In the genomic region with DNA sequence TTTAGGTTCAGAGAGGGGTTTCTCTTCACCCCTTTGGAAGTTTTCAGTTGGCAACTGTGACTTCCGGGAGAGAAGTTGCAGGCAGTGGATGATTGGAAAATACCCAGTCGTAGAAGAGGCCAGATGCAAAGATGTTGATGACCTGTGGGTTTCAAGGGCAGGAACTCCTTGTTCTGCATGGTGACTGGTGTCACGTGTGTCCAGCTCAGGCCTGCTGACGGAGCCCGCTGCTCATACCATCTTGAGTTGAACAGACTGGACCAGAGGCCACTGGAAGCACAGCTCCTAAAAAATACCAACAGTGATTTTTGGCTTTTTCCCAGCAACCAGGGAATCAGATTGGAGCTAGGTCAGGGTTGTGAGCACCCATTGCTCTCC, we compare ENCODE assay signal across 11 cellular contexts.
A peak's percentile ranks its signal among the peaks of the same experiment; 100 is the strongest.
DNase-seq lines count a peak whose midpoint lies in the region; ATAC-seq and TF ChIP-seq lines count a peak whose summit lies in the region.
"Had no signal": no experiment of that assay in that cellular context is flagged by ENCODE, and none has a peak within 500 bp of the region (broad histone marks: within the 10 kb centered on the region; RNA-seq: fewer than 3 reads in every experiment).

No MANE protein-coding gene starts in this region.

- H3K36me3 ChIP-seq in ACC112 (ENCODE audit: insufficient read depth, low read length) (no peaks in the 10 kb centered on the region), SK-N-SH (replicated peaks in 1 of 2; ENCODE audit: control insufficient read depth in 1 of 2, insufficient read depth in 2 of 2, low read length in 1 of 2) (no peaks in the 10 kb centered on the region), Caco-2 (ENCODE audit: control insufficient read depth, insufficient read depth, low read length) (no peaks in the 10 kb centered on the region)

- peaks cover 15% of the 10 kb centered on the region for H3F3A ChIP-seq in SK-N-SH (replicated peaks; ENCODE audit: insufficient read depth)

- no peaks in the 10 kb centered on the region for H3K9me2 ChIP-seq in SK-N-SH

- no peaks in the 10 kb centered on the region for H3K27me3 Mint-ChIP-seq in Caco-2 (ENCODE audit: insufficient read depth, unreplicated experiment)
- H3K27me3 Mint-ChIP-seq: activated naive CD4-positive, alpha-beta T cell treated with anti-CD3 and anti-CD28 coated beads, Interleukin-2, amount 10 ng/mL, durations not matched to agents 7 days and 5 days had no signal

- no TSS peak for BruUV-seq in Caco-2 (replicated peaks; lab: Mats Ljungman, UMichigan)

- ATAC-seq in GM21367 (IDR thresholded peaks at IDR 0.05; ENCODE audit: unreplicated experiment): no peak

- TF ChIP-seq CTCF in SK-N-SH (IDR thresholded peaks at IDR 0.05) (no peak), fibroblast of villous mesenchyme (IDR thresholded peaks at IDR 0.05; ENCODE audit: insufficient read depth, low read depth, low read length) (no peak), Caco-2 (IDR thresholded peaks at IDR 0.05; ENCODE audit: insufficient read depth in 1 of 2, low read depth in 1 of 2, low read length in 1 of 2, severe bottlenecking in 1 of 2, unreplicated experiment in 1 of 2) (no peak)

- 40% methylated on average over 5 of the region's 5 CpGs for WGBS in SK-N-SH (ENCODE audit: low lambda C conversion rate)

- intact Hi-C loops in Caco-2 (cut with micrococcal nuclease; ENCODE audit: unreplicated experiment): no loop called here

- POLR2A ChIA-PET in SK-N-SH (lab: Yijun Ruan, JAX): no interaction called here
- POLR2A ChIA-PET in Caco-2 (lab: Charles Lee): no interaction called here

- DNase-seq in SK-N-SH (no peak), fibroblast of villous mesenchyme (ENCODE audit: low read depth) (peak; percentile 79), nucleus accumbens (lab: John Stamatoyannopoulos, UW) (peak in 38 of 56 donors; percentile 2 to 63 (median 24)), Caco-2 (no peak), erythroblast (lab: John Stamatoyannopoulos, UW) (no peak)
- DNase-seq in stimulated activated CD4-positive, alpha-beta T cell treated with anti-CD3 and anti-CD28 coated beads, Interleukin-2, amount 100 ng/mL, for 48 hours: no peak
- DNase-seq: activated naive CD4-positive, alpha-beta T cell treated with anti-CD3 and anti-CD28 coated beads, Interleukin-2, amount 10 ng/mL, durations not matched to agents 7 days and 5 days; AML-193; stimulated activated CD4-positive, alpha-beta T cell treated with anti-CD3 and anti-CD28 coated beads, Interleukin-4, amount 100 ng/mL, for 24 hours had no signal

- peaks cover 61% of the 10 kb centered on the region for H3K4me1 ChIP-seq in ACC112 (ENCODE audit: control insufficient read depth, insufficient read depth, low read length, unreplicated experiment)
- peaks cover 0 to 19% of the 10 kb centered on the region in 2 experiments; a peak in 3 of 4 replicates for H3K4me1 ChIP-seq in SK-N-SH (ENCODE audit: control insufficient read depth in 1 of 2, insufficient read depth in 2 of 2, low read depth in 1 of 2, low read length in 1 of 2)
- H3K4me1 ChIP-seq in Caco-2: no peaks in the 10 kb centered on the region

- peak overlapping the region; percentile 53 for H2AFZ ChIP-seq in ACC112 (ENCODE audit: low read length, unreplicated experiment)
- H2AFZ ChIP-seq in SK-N-SH (ENCODE audit: low read depth): peak overlapping the region; percentile 83

- H3K27me3 ChIP-seq in ACC112 (ENCODE audit: insufficient read depth, low read length) (no peaks in the 10 kb centered on the region), SK-N-SH (ENCODE audit: insufficient read depth) (no peaks in the 10 kb centered on the region), Caco-2 (replicated peaks; ENCODE audit: control insufficient read depth, insufficient read depth, low read length) (no peaks in the 10 kb centered on the region)

- H3K4me1 Mint-ChIP-seq in Caco-2 (ENCODE audit: low read depth, unreplicated experiment): no peaks in the 10 kb centered on the region
- H3K4me1 Mint-ChIP-seq: activated naive CD4-positive, alpha-beta T cell treated with anti-CD3 and anti-CD28 coated beads, Interleukin-2, amount 10 ng/mL, durations not matched to agents 7 days and 5 days had no signal

- TF ChIP-seq EP300 in SK-N-SH (IDR thresholded peaks at IDR 0.05; ENCODE audit: borderline replicate concordance in 1 of 2, low read depth in 1 of 2, low read length in 1 of 2): no peak

- H3K79me2 ChIP-seq in ACC112 (ENCODE audit: control insufficient read depth, insufficient read depth, low read length, unreplicated experiment) (no peaks in the 10 kb centered on the region), SK-N-SH (ENCODE audit: insufficient read depth) (no peaks in the 10 kb centered on the region)

- no peaks in the 10 kb centered on the region for H3K9me3 Mint-ChIP-seq in Caco-2 (ENCODE audit: unreplicated experiment)

- peak overlapping the region; percentile 56 for H3K4me3 ChIP-seq in ACC112 (ENCODE audit: low read depth, low read length)
- H3K4me3 ChIP-seq in SK-N-SH (ENCODE audit: low read depth in 2 of 2, low read length in 1 of 2): peak overlapping the region in 1 of 2 experiments; percentile 48; a peak in 3 of 4 replicates
- no peak overlapping the region for H3K4me3 ChIP-seq in fibroblast of villous mesenchyme (ENCODE audit: low read depth, low read length)
- H3K4me3 ChIP-seq in Caco-2 (ENCODE audit: low read depth, low read length): no peak overlapping the region

- no peak for TF ChIP-seq POLR2A in erythroblast (IDR thresholded peaks at IDR 0.05; ENCODE audit: low read length)

- no peak overlapping the region for H3K4me3 Mint-ChIP-seq in Caco-2 (ENCODE audit: unreplicated experiment)
- H3K4me3 Mint-ChIP-seq: activated naive CD4-positive, alpha-beta T cell treated with anti-CD3 and anti-CD28 coated beads, Interleukin-2, amount 10 ng/mL, durations not matched to agents 7 days and 5 days had no signal

- no peak for TF ChIP-seq RAD21 in SK-N-SH (IDR thresholded peaks at IDR 0.05; ENCODE audit: low read length)

- no peak overlapping the region for H3K27ac Mint-ChIP-seq in Caco-2 (ENCODE audit: unreplicated experiment)
- H3K27ac Mint-ChIP-seq: activated naive CD4-positive, alpha-beta T cell treated with anti-CD3 and anti-CD28 coated beads, Interleukin-2, amount 10 ng/mL, durations not matched to agents 7 days and 5 days had no signal

- no peaks in the 10 kb centered on the region for H3K36me3 Mint-ChIP-seq in Caco-2 (ENCODE audit: insufficient read depth, unreplicated experiment)
- H3K36me3 Mint-ChIP-seq: activated naive CD4-positive, alpha-beta T cell treated with anti-CD3 and anti-CD28 coated beads, Interleukin-2, amount 10 ng/mL, durations not matched to agents 7 days and 5 days had no signal

- no peaks in the 10 kb centered on the region for H4K20me1 ChIP-seq in SK-N-SH (ENCODE audit: insufficient read depth)

- peak overlapping the region; percentile 88 for H3K4me2 ChIP-seq in SK-N-SH

- no peaks in the 10 kb centered on the region for H3K9me3 ChIP-seq in SK-N-SH
- H3K9me3 ChIP-seq in Caco-2: no peaks in the 10 kb centered on the region

- H3K27ac ChIP-seq in ACC112 (ENCODE audit: low read depth, low read length) (peak overlapping the region; percentile 99), SK-N-SH (ENCODE audit: low read depth in 2 of 2, low read length in 1 of 2) (peak overlapping the region; percentile 62 to 74; a peak in 3 of 4 replicates)

- CTCF ChIA-PET in SK-N-SH (lab: Yijun Ruan, JAX) (interaction anchor here (1.3 kb wide), 1 partner anchor 84 kb away, joined by 3 read pairs; no protein-coding TSS in a partner anchor), Caco-2 (lab: Charles Lee) (no interaction called here)

- peak overlapping the region; percentile 32; the same call in 1 of the 2 replicates for H3K9ac ChIP-seq in SK-N-SH

TF ChIP-seq in SK-N-SH, 30 proteins besides CTCF, POLR2A, EP300 and RAD21 (continues in another document):
- TF ChIP-seq, protein P1, sequence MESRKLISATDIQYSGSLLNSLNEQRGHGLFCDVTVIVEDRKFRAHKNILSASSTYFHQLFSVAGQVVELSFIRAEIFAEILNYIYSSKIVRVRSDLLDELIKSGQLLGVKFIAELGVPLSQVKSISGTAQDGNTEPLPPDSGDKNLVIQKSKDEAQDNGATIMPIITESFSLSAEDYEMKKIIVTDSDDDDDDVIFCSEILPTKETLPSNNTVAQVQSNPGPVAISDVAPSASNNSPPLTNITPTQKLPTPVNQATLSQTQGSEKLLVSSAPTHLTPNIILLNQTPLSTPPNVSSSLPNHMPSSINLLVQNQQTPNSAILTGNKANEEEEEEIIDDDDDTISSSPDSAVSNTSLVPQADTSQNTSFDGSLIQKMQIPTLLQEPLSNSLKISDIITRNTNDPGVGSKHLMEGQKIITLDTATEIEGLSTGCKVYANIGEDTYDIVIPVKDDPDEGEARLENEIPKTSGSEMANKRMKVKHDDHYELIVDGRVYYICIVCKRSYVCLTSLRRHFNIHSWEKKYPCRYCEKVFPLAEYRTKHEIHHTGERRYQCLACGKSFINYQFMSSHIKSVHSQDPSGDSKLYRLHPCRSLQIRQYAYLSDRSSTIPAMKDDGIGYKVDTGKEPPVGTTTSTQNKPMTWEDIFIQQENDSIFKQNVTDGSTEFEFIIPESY (IDR thresholded peaks at IDR 0.05; ENCODE audit: borderline replicate concordance, low read depth): no peak
- TF ChIP-seq SMC3 (IDR thresholded peaks at IDR 0.05; ENCODE audit: low read depth, low read length): no peak
- no peak for TF ChIP-seq ELF1 (IDR thresholded peaks at IDR 0.05)
- TF ChIP-seq NRF1 (IDR thresholded peaks at IDR 0.05; ENCODE audit: low read depth, low read length): no peak
- TF ChIP-seq TCF12 (IDR thresholded peaks at IDR 0.05): no peak
- no peak for TF ChIP-seq CHD2 (IDR thresholded peaks at IDR 0.05; ENCODE audit: low read length, partially characterized antibody)
- TF ChIP-seq POLR2AphosphoS5 (IDR thresholded peaks at IDR 0.05; ENCODE audit: low read depth, low read length): no peak
- TF ChIP-seq TEAD4 (IDR thresholded peaks at IDR 0.05; ENCODE audit: borderline replicate concordance, insufficient read depth): no peak
- TF ChIP-seq, protein P2, sequence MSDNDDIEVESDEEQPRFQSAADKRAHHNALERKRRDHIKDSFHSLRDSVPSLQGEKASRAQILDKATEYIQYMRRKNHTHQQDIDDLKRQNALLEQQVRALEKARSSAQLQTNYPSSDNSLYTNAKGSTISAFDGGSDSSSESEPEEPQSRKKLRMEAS (IDR thresholded peaks at IDR 0.05; ENCODE audit: low read depth): no peak
- no peak for TF ChIP-seq FOXM1 (IDR thresholded peaks at IDR 0.05; ENCODE audit: low read depth)
- TF ChIP-seq GABPA (IDR thresholded peaks at IDR 0.05; ENCODE audit: low read depth): no peak
- TF ChIP-seq, protein P3, sequence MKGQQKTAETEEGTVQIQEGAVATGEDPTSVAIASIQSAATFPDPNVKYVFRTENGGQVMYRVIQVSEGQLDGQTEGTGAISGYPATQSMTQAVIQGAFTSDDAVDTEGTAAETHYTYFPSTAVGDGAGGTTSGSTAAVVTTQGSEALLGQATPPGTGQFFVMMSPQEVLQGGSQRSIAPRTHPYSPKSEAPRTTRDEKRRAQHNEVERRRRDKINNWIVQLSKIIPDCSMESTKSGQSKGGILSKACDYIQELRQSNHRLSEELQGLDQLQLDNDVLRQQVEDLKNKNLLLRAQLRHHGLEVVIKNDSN (IDR thresholded peaks at IDR 0.05; ENCODE audit: borderline replicate concordance, low read depth): no peak

Comparison
In these comparisons a context has a peak if more than half of its experiments do, and no peak if none do; other contexts are left out.
1. DNase-seq: peak in fibroblast of villous mesenchyme (single experiment) and nucleus accumbens (38 of 56); none in SK-N-SH (single experiment), Caco-2 (0 of 2), stimulated activated CD4-positive, alpha-beta T cell treated with anti-CD3 and anti-CD28 coated beads, Interleukin-2, amount 100 ng/mL, for 48 hours (0 of 2) and erythroblast (0 of 2).